8 cellular contexts compared by ENCODE assay signal in genomic region chr2:30230479-30230854, GRCh38. TPM values are rescaled to one million over a fixed set of nuclear protein-coding genes. Genes with fewer than 3 reads are reported as not detected.
DNase-seq lines count a peak whose midpoint lies in the region; TF ChIP-seq lines count a peak whose summit lies in the region.

No MANE protein-coding gene starts in this region.

- no peaks in the 10 kb centered on the region for H3F3A ChIP-seq in OCI-LY1 (ENCODE audit: insufficient read depth, low read length)

- H3K4me1 ChIP-seq in BLaER1 treated with 17β-estradiol and CSF1 and Interleukin-3, amounts not matched to agents 10 nM and 100 nM = peaks cover 32 to 48% (median 45%) of the 10 kb centered on the region in 10 experiments
- peaks cover 17% of the 10 kb centered on the region for H3K4me1 ChIP-seq in OCI-LY1 (ENCODE audit: insufficient read depth, low read length, severe bottlenecking)
- H3K4me1 ChIP-seq in duodenal mucosa (ENCODE audit: control insufficient read depth in 1 of 2, insufficient read depth in 2 of 2, low read length in 2 of 2) = peaks cover 26 to 28% of the 10 kb centered on the region in 2 donors
- peaks cover 11 to 25% of the 10 kb centered on the region in 2 donors for H3K4me1 ChIP-seq in mucosa of rectum (ENCODE audit: control insufficient read depth in 2 of 2, insufficient read depth in 2 of 2, low read length in 2 of 2)
- H3K4me1 ChIP-seq in vagina = peaks cover 42% of the 10 kb centered on the region

- peak overlapping the region in 6 of 11 experiments; percentile 67 to 88 (median 82); a peak in 8 of 22 replicates for H3K27ac ChIP-seq in BLaER1 treated with 17β-estradiol and CSF1 and Interleukin-3, amounts not matched to agents 10 nM and 100 nM
- no peak overlapping the region for H3K27ac ChIP-seq in OCI-LY1 (ENCODE audit: low read depth, low read length, poor library complexity, severe bottlenecking)
- peak overlapping the region; percentile 58 for H3K27ac ChIP-seq in duodenal mucosa (ENCODE audit: low read depth, low read length)
- H3K27ac ChIP-seq in mucosa of rectum (ENCODE audit: low read depth in 2 of 2, low read length in 2 of 2) = peak overlapping the region; percentile 53 to 91
- peak overlapping the region; percentile 79 for H3K27ac ChIP-seq in vagina

- peaks cover 0 to 14% (median 10%) of the 10 kb centered on the region in 11 experiments; a peak in 13 of 22 replicates for H3K36me3 ChIP-seq in BLaER1 treated with 17β-estradiol and CSF1 and Interleukin-3, amounts not matched to agents 10 nM and 100 nM
- H3K36me3 ChIP-seq in OCI-LY1 (ENCODE audit: insufficient read depth, low read length) (no peaks in the 10 kb centered on the region), duodenal mucosa (ENCODE audit: control insufficient read depth in 1 of 2, insufficient read depth in 2 of 2, low read length in 2 of 2) (no peaks in the 10 kb centered on the region), mucosa of rectum (ENCODE audit: control insufficient read depth in 2 of 2, insufficient read depth in 2 of 2, low read length in 2 of 2) (no peaks in the 10 kb centered on the region), vagina (no peaks in the 10 kb centered on the region)

- peaks cover 14 to 20% (median 16%) of the 10 kb centered on the region in 11 experiments; a peak in 19 of 22 replicates for H3K27me3 ChIP-seq in BLaER1 treated with 17β-estradiol and CSF1 and Interleukin-3, amounts not matched to agents 10 nM and 100 nM
- H3K27me3 ChIP-seq in OCI-LY1 (ENCODE audit: insufficient read depth, low read length) (peaks cover 6% of the 10 kb centered on the region; the same call in 1 of the 2 replicates), duodenal mucosa (ENCODE audit: control insufficient read depth in 1 of 2, insufficient read depth in 2 of 2, low read length in 2 of 2) (peaks cover 11 to 29% of the 10 kb centered on the region in 2 donors), mucosa of rectum (ENCODE audit: control insufficient read depth in 2 of 2, insufficient read depth in 2 of 2, low read length in 2 of 2) (peaks cover 18 to 24% of the 10 kb centered on the region in 2 donors), vagina (no peaks in the 10 kb centered on the region)

- peak in 1 of 2 donors; percentile 92 for DNase-seq in vagina (ENCODE audit: extremely low spot score in 2 of 2)
- no peak for DNase-seq in NOMO-1 treated with DMSO at 0.1 percent for 48 hours (lab: John Stamatoyannopoulos, UW; ENCODE audit: unreplicated experiment)
- DNase-seq in NCI-H510A (lab: John Stamatoyannopoulos, UW) = no peak
- DNase-seq in DMS79 (lab: John Stamatoyannopoulos, UW) = no peak

- H3K4me3 ChIP-seq in BLaER1 treated with 17β-estradiol and CSF1 and Interleukin-3, amounts not matched to agents 10 nM and 100 nM = peak overlapping the region; percentile 68 to 84 (median 77)
- H3K4me3 ChIP-seq in OCI-LY1 (ENCODE audit: low read depth, low read length, poor library complexity, severe bottlenecking) = peak overlapping the region; percentile 63
- peak overlapping the region; percentile 76 to 81 for H3K4me3 ChIP-seq in duodenal mucosa (ENCODE audit: low read depth in 1 of 2, low read length in 2 of 2)
- H3K4me3 ChIP-seq in mucosa of rectum (ENCODE audit: low read length in 2 of 2) = peak overlapping the region; percentile 69 to 76
- peak overlapping the region; percentile 58 to 93 for H3K4me3 ChIP-seq in vagina

- no peaks in the 10 kb centered on the region for H3K9me3 ChIP-seq in BLaER1 treated with 17β-estradiol and CSF1 and Interleukin-3, amounts not matched to agents 10 nM and 100 nM (replicated peaks in 1 of 11)
- no peaks in the 10 kb centered on the region for H3K9me3 ChIP-seq in OCI-LY1 (ENCODE audit: low read length)
- H3K9me3 ChIP-seq in duodenal mucosa (ENCODE audit: control insufficient read depth in 1 of 2, low read length in 2 of 2) = no peaks in the 10 kb centered on the region
- H3K9me3 ChIP-seq in mucosa of rectum (ENCODE audit: control insufficient read depth in 2 of 2, low read length in 2 of 2) = no peaks in the 10 kb centered on the region
- no peaks in the 10 kb centered on the region for H3K9me3 ChIP-seq in vagina

- TF ChIP-seq CTCF in OCI-LY1 (IDR thresholded peaks at IDR 0.05; ENCODE audit: low read length) = no peak
- no peak for TF ChIP-seq CTCF in vagina (IDR thresholded peaks at IDR 0.05)

- TF ChIP-seq POLR2A in vagina (IDR thresholded peaks at IDR 0.05) = no peak

- peaks cover 0 to 21% (median 12%) of the 10 kb centered on the region in 11 experiments; a peak in 12 of 22 replicates for H4K20me1 ChIP-seq in BLaER1 treated with 17β-estradiol and CSF1 and Interleukin-3, amounts not matched to agents 10 nM and 100 nM
- H4K20me1 ChIP-seq in OCI-LY1 (ENCODE audit: insufficient read depth, low read length) = no peaks in the 10 kb centered on the region

- H3K9me2 ChIP-seq in OCI-LY1 (ENCODE audit: low read depth, low read length) = no peaks in the 10 kb centered on the region

- H3K9ac ChIP-seq in BLaER1 treated with 17β-estradiol and CSF1 and Interleukin-3, amounts not matched to agents 10 nM and 100 nM = peak overlapping the region; percentile 78 to 89 (median 84); a peak in 21 of 22 replicates
- H3K9ac ChIP-seq in OCI-LY1 (ENCODE audit: low read length) = peak overlapping the region; percentile 9; the same call in 1 of the 2 replicates
- H3K9ac ChIP-seq in duodenal mucosa (ENCODE audit: low read depth in 1 of 2, low read length in 2 of 2) = peak overlapping the region; percentile 66 to 69
- H3K9ac ChIP-seq in mucosa of rectum (ENCODE audit: low read depth in 1 of 2, low read length in 2 of 2) = peak overlapping the region; percentile 65 to 82

- no peaks in the 10 kb centered on the region for H3K79me2 ChIP-seq in OCI-LY1 (ENCODE audit: insufficient read depth, low read length)

- intact Hi-C loops in vagina (cut with DNase I) = loop anchor here (10.0 kb wide), 1 partner anchor 214 kb away; the partner anchor contains the start of gene LCLAT1

- peak overlapping the region; percentile 92 to 100 (median 97) for H3K4me2 ChIP-seq in BLaER1 treated with 17β-estradiol and CSF1 and Interleukin-3, amounts not matched to agents 10 nM and 100 nM
- H3K4me2 ChIP-seq in OCI-LY1 (ENCODE audit: low read length) = peak overlapping the region; percentile 84

- no peak overlapping the region for H2AFZ ChIP-seq in OCI-LY1 (ENCODE audit: low read length)

RNA-seq across cellular contexts. Expression of gene LBH, which starts 0.9 kb away (rescaled TPM):
- 28.0 TPM for total RNA-seq in vagina

Comparison
In these comparisons a context has a peak if more than half of its experiments do, and no peak if none do; other contexts are left out.
1. H3K9ac ChIP-seq: peak in every context shown above with its lines; median percentile 84 in BLaER1 treated with 17β-estradiol and CSF1 and Interleukin-3, amounts not matched to agents 10 nM and 100 nM; 74 in mucosa of rectum; 68 in duodenal mucosa; 9 in OCI-LY1.